ENCODE assay signal across 21 cellular contexts in the genomic region with DNA sequence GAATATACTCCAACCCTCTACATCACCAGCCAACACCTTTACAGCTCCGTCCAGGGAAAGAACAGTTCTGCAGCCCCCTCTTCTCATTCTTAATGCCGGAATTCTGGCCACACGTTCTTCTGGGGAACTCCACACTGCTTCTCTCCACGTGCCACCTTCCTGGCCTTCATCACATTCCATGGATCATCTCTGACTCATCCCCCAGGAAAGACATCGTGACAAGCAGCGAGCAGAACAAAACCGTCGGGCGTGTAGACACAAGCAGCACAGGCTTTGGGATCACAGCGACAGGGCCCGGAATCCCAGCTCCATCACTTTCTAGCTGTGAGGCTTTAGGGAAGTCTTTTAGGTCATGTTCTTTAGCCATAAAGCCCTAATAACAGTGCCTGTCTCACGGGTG.
A peak's percentile ranks its signal among the peaks of the same experiment; 100 is the strongest.
DNase-seq lines count a peak whose midpoint lies in the region; ATAC-seq and FAIRE-seq lines count a peak whose summit lies in the region.
"Had no signal": no experiment of that assay in that cellular context is flagged by ENCODE, and none has a peak within 500 bp of the region (broad histone marks: within the 10 kb centered on the region; RNA-seq: fewer than 3 reads in every experiment).

No MANE protein-coding gene starts in this region.

- H3K27me3 Mint-ChIP-seq in immature natural killer cell (ENCODE audit: low read depth in 3 of 3): peaks cover 0 to 7% (median 0%) of the 10 kb centered on the region in 3 donors

- no peak overlapping the region for H3K4me3 Mint-ChIP-seq in immature natural killer cell
- H3K4me3 Mint-ChIP-seq: CD4-positive, alpha-beta memory T cell; IgD-negative memory B cell had no signal

- no peaks in the 10 kb centered on the region for H3K36me3 Mint-ChIP-seq in immature natural killer cell
- H3K36me3 Mint-ChIP-seq: CD4-positive, alpha-beta memory T cell; IgD-negative memory B cell had no signal

- DNase-seq in Daoy (ENCODE audit: low read depth) (peak; percentile 40), M059J (ENCODE audit: low read depth) (peak; percentile 3), urothelium cell line (ENCODE audit: low spot score) (peak; percentile 62), immature natural killer cell (no peak), GM19238 (ENCODE audit: insufficient read length, low spot score) (no peak)
- DNase-seq in activated T-cell treated with anti-CD3 and anti-CD28 coated beads, Interleukin-2, amount 50 U/mL, for 48 hours: no peak
- DNase-seq: Caco-2; CD4-positive, alpha-beta memory T cell; DMS153; GDM1; NCI-H1417; NCI-H1694 treated with DMSO at 0.1 percent for 48 hours; NCI-H2081 treated with DMSO at 0.1 percent for 48 hours; NCI-H446; NCI-H526 had no signal

- no peak overlapping the region for H3K27ac Mint-ChIP-seq in immature natural killer cell
- H3K27ac Mint-ChIP-seq: CD4-positive, alpha-beta memory T cell; IgD-negative memory B cell had no signal

- peak; percentile 76 for ATAC-seq in esophagus mucosa
- ATAC-seq: SK-N-SH treated with all-trans-retinoic acid at 6 μM for 48 hours had no signal

- peaks cover 0 to 3% (median 0%) of the 10 kb centered on the region in 6 donors for H3K9me3 Mint-ChIP-seq in immature natural killer cell

- no peaks in the 10 kb centered on the region for H3K4me1 Mint-ChIP-seq in immature natural killer cell
- H3K4me1 Mint-ChIP-seq: CD4-positive, alpha-beta memory T cell had no signal

- peak; percentile 85 for FAIRE-seq in urothelium cell line (lab: Jason Lieb, UNC)
- FAIRE-seq: GM18507, GM19239, H1 had no signal

Comparison
In these comparisons a context has a peak if more than half of its experiments do, and no peak if none do; other contexts are left out.
1. DNase-seq: peak in Daoy (single experiment), M059J (single experiment) and urothelium cell line (single experiment); none in immature natural killer cell (0 of 3), GM19238 (single experiment) and activated T-cell treated with anti-CD3 and anti-CD28 coated beads, Interleukin-2, amount 50 U/mL, for 48 hours (0 of 2).